In genomic region chr15:79967331-79968182, GRCh38 we compare ENCODE assay signal across 9 cellular contexts.
A peak's percentile ranks its signal among the peaks of the same experiment; 100 is the strongest.
DNase-seq lines count a peak whose midpoint lies in the region; TF ChIP-seq lines count a peak whose summit lies in the region.
"Had no signal": no experiment of that assay in that cellular context is flagged by ENCODE, and none has a peak within 500 bp of the region (broad histone marks: within the 10 kb centered on the region; RNA-seq: fewer than 3 reads in every experiment).

No MANE protein-coding gene starts in this region.

- H3K4me1 Mint-ChIP-seq in T-helper 1 cell treated with Interleukin-12 subunit alpha and Interleukin-12 subunit beta and Interleukin-4 antibody, amounts not matched to agents 30 μg/mL and 1 μg/mL, for 36 hours (ENCODE audit: low read depth): peaks cover 52% of the 10 kb centered on the region
- H3K4me1 Mint-ChIP-seq in activated naive CD8-positive, alpha-beta T cell (ENCODE audit: low read depth): peaks cover 51% of the 10 kb centered on the region

- DNase-seq in stimulated activated CD4-positive, alpha-beta T cell treated with anti-CD3 and anti-CD28 coated beads, Interleukin-2, amount 100 ng/mL, for 4 hours (ENCODE audit: low read depth): peak; percentile 38
- DNase-seq in NCI-H446 treated with DMSO at 0.1 percent for 48 hours (lab: John Stamatoyannopoulos, UW) (no peak), epidermal melanocyte (ENCODE audit: insufficient read length, low spot score) (no peak), caudate nucleus (lab: John Stamatoyannopoulos, UW) (no peak), NCI-H187 (lab: John Stamatoyannopoulos, UW) (no peak)
- DNase-seq: NCI-H1930 had no signal

- peaks cover 23% of the 10 kb centered on the region for H3K36me3 Mint-ChIP-seq in T-helper 1 cell treated with Interleukin-12 subunit alpha and Interleukin-12 subunit beta and Interleukin-4 antibody, amounts not matched to agents 30 μg/mL and 1 μg/mL, for 36 hours (ENCODE audit: low read depth)
- H3K36me3 Mint-ChIP-seq in activated naive CD8-positive, alpha-beta T cell: peaks cover 39% of the 10 kb centered on the region

- no peaks in the 10 kb centered on the region for H3K27me3 Mint-ChIP-seq in T-helper 1 cell treated with Interleukin-12 subunit alpha and Interleukin-12 subunit beta and Interleukin-4 antibody, amounts not matched to agents 30 μg/mL and 1 μg/mL, for 36 hours (ENCODE audit: low read depth)
- no peaks in the 10 kb centered on the region for H3K27me3 Mint-ChIP-seq in activated naive CD8-positive, alpha-beta T cell

- no peak for TF ChIP-seq CTCF in GM12875 (IDR thresholded peaks at IDR 0.05; ENCODE audit: borderline replicate concordance, insufficient read depth, low read depth, low read length)

- no peak overlapping the region for H3K27ac ChIP-seq in caudate nucleus (ENCODE audit: low read depth, low read length)

- H3K4me3 ChIP-seq in GM12875 (ENCODE audit: low read depth, low read length): peak overlapping the region; percentile 69

- peak overlapping the region; percentile 82 for H3K27ac Mint-ChIP-seq in T-helper 1 cell treated with Interleukin-12 subunit alpha and Interleukin-12 subunit beta and Interleukin-4 antibody, amounts not matched to agents 30 μg/mL and 1 μg/mL, for 36 hours
- peak overlapping the region; percentile 100 for H3K27ac Mint-ChIP-seq in activated naive CD8-positive, alpha-beta T cell

- peak overlapping the region; percentile 78 for H3K4me3 Mint-ChIP-seq in T-helper 1 cell treated with Interleukin-12 subunit alpha and Interleukin-12 subunit beta and Interleukin-4 antibody, amounts not matched to agents 30 μg/mL and 1 μg/mL, for 36 hours
- H3K4me3 Mint-ChIP-seq in activated naive CD8-positive, alpha-beta T cell: peak overlapping the region; percentile 98

- no peaks in the 10 kb centered on the region for H3K9me3 Mint-ChIP-seq in T-helper 1 cell treated with Interleukin-12 subunit alpha and Interleukin-12 subunit beta and Interleukin-4 antibody, amounts not matched to agents 30 μg/mL and 1 μg/mL, for 36 hours
- H3K9me3 Mint-ChIP-seq in activated naive CD8-positive, alpha-beta T cell (ENCODE audit: low read depth): no peaks in the 10 kb centered on the region
